35 cellular contexts compared by ENCODE assay signal in the genomic region with DNA sequence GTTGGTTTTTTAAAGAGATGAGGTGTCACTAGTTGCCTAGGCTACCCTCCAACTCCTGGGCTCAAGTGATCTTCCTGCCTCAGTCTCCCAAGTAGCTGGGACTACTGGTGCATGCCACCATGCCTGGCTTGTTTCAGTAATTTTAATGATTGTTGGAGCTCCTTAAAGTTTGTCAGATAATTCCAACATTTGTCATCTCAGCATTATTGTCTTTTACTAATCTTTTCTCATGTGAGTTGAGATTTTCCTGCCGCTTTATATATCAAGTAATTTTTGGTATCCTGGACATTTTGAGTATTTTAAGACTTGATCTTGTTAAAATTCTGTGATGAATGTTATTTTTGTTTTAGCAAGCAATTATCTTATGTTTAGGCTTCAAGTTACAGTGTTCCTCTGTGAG.
"Had no signal": no experiment of that assay in that cellular context is flagged by ENCODE, and none has a peak within 500 bp of the region (broad histone marks: within the 10 kb centered on the region; RNA-seq: fewer than 3 reads in every experiment).

No MANE protein-coding gene starts in this region.

- H3K27me3 ChIP-seq: MG63 had no signal

- H3K4me3 ChIP-seq: MG63 had no signal

- DNase-seq: MG63, MM.1S, MV-4-11, NCI-H1048, NCI-H1092, NCI-H1092 treated with DMSO at 0.1 percent for 48 hours, NCI-H1105, NCI-H1105 treated with DMSO at 0.1 percent for 48 hours, NCI-H1417, NCI-H1417 treated with DMSO at 0.1 percent for 48 hours, NCI-H1436, NCI-H1436 treated with DMSO at 0.1 percent for 48 hours, NCI-H146, NCI-H1694, NCI-H1694 treated with DMSO at 0.1 percent for 48 hours, NCI-H187, NCI-H187 treated with DMSO at 0.1 percent for 48 hours, NCI-H1930, NCI-H2029, NCI-H2029 treated with DMSO at 0.1 percent for 48 hours, NCI-H2081, NCI-H2081 treated with DMSO at 0.1 percent for 48 hours, NCI-H2107, NCI-H2171, NCI-H2171 treated with DMSO at 0.1 percent for 48 hours, NCI-H2227 treated with DMSO at 0.1 percent for 48 hours, NCI-H226, NCI-H345, NCI-H446, NCI-H446 treated with DMSO at 0.1 percent for 48 hours, NCI-H510A, NCI-H510A treated with DMSO at 0.1 percent for 48 hours, NCI-H524, NCI-H524 treated with DMSO at 0.1 percent for 48 hours, NCI-H526 had no signal

- H3K36me3 ChIP-seq: MG63 had no signal

- H3K9me3 ChIP-seq: MG63 had no signal
